15 cellular contexts compared by ENCODE assay signal in genomic region chr5:56520951-56521350, GRCh38.
DNase-seq lines count a peak whose midpoint lies in the region; TF ChIP-seq lines count a peak whose summit lies in the region.
"Had no signal": no experiment of that assay in that cellular context is flagged by ENCODE, and none has a peak within 500 bp of the region (broad histone marks: within the 10 kb centered on the region; RNA-seq: fewer than 3 reads in every experiment).

No MANE protein-coding gene starts in this region.

- H3K27ac ChIP-seq in esophagus squamous epithelium = peak overlapping the region in 3 of 4 donors; percentile 41 to 63 (median 57)
- H3K27ac ChIP-seq in suprapubic skin = peak overlapping the region; percentile 10
- H3K27ac ChIP-seq: BLaER1 treated with 17β-estradiol and CSF1 and Interleukin-3, amounts not matched to agents 10 nM and 100 nM had no signal

- no peak for TF ChIP-seq EP300 in suprapubic skin (IDR thresholded peaks at IDR 0.05)

- H3K36me3 Mint-ChIP-seq in nephron (ENCODE audit: low read depth) = no peaks in the 10 kb centered on the region
- no peaks in the 10 kb centered on the region for H3K36me3 Mint-ChIP-seq in nephron progenitor cell (ENCODE audit: low read depth)
- H3K36me3 Mint-ChIP-seq: CD4-positive, CD25-positive, alpha-beta regulatory T cell had no signal

- H3K4me1 Mint-ChIP-seq in nephron (peaks cover 57% of the 10 kb centered on the region), nephron progenitor cell (peaks cover 62% of the 10 kb centered on the region)

- H3K9me3 Mint-ChIP-seq in nephron (no peaks in the 10 kb centered on the region), nephron progenitor cell (no peaks in the 10 kb centered on the region)
- H3K9me3 Mint-ChIP-seq: CD4-positive, CD25-positive, alpha-beta regulatory T cell; GM23338 had no signal

- no peaks in the 10 kb centered on the region for H3K27me3 ChIP-seq in esophagus squamous epithelium
- no peaks in the 10 kb centered on the region for H3K27me3 ChIP-seq in suprapubic skin
- H3K27me3 ChIP-seq: BLaER1 treated with 17β-estradiol and CSF1 and Interleukin-3, amounts not matched to agents 10 nM and 100 nM had no signal

- TF ChIP-seq POLR2A in esophagus squamous epithelium (IDR thresholded peaks at IDR 0.05) (no peak), suprapubic skin (IDR thresholded peaks at IDR 0.05) (no peak)

- TF ChIP-seq CTCF in esophagus squamous epithelium (IDR thresholded peaks at IDR 0.05) (no peak), nephron (IDR thresholded peaks at IDR 0.05; ENCODE audit: unreplicated experiment in 3 of 3) (no peak), suprapubic skin (IDR thresholded peaks at IDR 0.05) (no peak), nephron progenitor cell (IDR thresholded peaks at IDR 0.05) (no peak)

- H3K4me3 Mint-ChIP-seq in nephron = no peak overlapping the region
- H3K4me3 Mint-ChIP-seq in nephron progenitor cell = no peak overlapping the region
- H3K4me3 Mint-ChIP-seq: CD4-positive, CD25-positive, alpha-beta regulatory T cell; GM23338 had no signal

- H3K4me1 ChIP-seq in esophagus squamous epithelium (peaks cover 25 to 85% (median 41%) of the 10 kb centered on the region in 3 donors), suprapubic skin (peaks cover 78% of the 10 kb centered on the region)

- 56 to 62% methylated on average over 4 to 8 of the region's 9 CpGs for WGBS in esophagus squamous epithelium, 2 donors
- WGBS in suprapubic skin = 44% methylated on average over 9 of the region's 9 CpGs

- DNase-seq in G401 (ENCODE audit: low spot score) = peak; percentile 64
- no peak for DNase-seq in esophagus squamous epithelium (lab: John Stamatoyannopoulos, UW)
- DNase-seq in suprapubic skin (ENCODE audit: low spot score in 2 of 2) = no peak
- no peak for DNase-seq in putamen (ENCODE audit: low spot score)
- DNase-seq in cerebellar nuclear complex (lab: John Stamatoyannopoulos, UW) = no peak
- no peak for DNase-seq in nephron progenitor cell
- DNase-seq: 8988T; AML-193; CD4-positive, CD25-positive, alpha-beta regulatory T cell; DMS 273 treated with DMSO at 0.1 percent for 48 hours; H7 had no signal

- H3K27ac Mint-ChIP-seq in nephron (peak overlapping the region in 2 of 3 experiments; percentile 45 to 46), nephron progenitor cell (no peak overlapping the region)
- H3K27ac Mint-ChIP-seq: GM23338 had no signal

- H3K27me3 Mint-ChIP-seq in nephron (ENCODE audit: low read depth) = peaks cover 10% of the 10 kb centered on the region
- no peaks in the 10 kb centered on the region for H3K27me3 Mint-ChIP-seq in nephron progenitor cell (ENCODE audit: low read depth, poor library complexity)
- H3K27me3 Mint-ChIP-seq: CD4-positive, CD25-positive, alpha-beta regulatory T cell had no signal

- H3K9me3 ChIP-seq in esophagus squamous epithelium = no peaks in the 10 kb centered on the region
- H3K9me3 ChIP-seq in suprapubic skin = no peaks in the 10 kb centered on the region

- H3K4me3 ChIP-seq in esophagus squamous epithelium (no peak overlapping the region), suprapubic skin (no peak overlapping the region)
- H3K4me3 ChIP-seq: BLaER1 treated with 17β-estradiol and CSF1 and Interleukin-3, amounts not matched to agents 10 nM and 100 nM; GM12878; GM23338 had no signal

- intact Hi-C loops in esophagus squamous epithelium (cut with DNase I) = no loop called here

- in situ Hi-C loops in G401 (cut with HindIII; ENCODE audit: low sequenced_read_pairs) = no loop called here

- H3K36me3 ChIP-seq in esophagus squamous epithelium (no peaks in the 10 kb centered on the region), suprapubic skin (no peaks in the 10 kb centered on the region)
- H3K36me3 ChIP-seq: BLaER1 treated with 17β-estradiol and CSF1 and Interleukin-3, amounts not matched to agents 10 nM and 100 nM had no signal
